21 cellular contexts compared by ENCODE assay signal in the genomic region with DNA sequence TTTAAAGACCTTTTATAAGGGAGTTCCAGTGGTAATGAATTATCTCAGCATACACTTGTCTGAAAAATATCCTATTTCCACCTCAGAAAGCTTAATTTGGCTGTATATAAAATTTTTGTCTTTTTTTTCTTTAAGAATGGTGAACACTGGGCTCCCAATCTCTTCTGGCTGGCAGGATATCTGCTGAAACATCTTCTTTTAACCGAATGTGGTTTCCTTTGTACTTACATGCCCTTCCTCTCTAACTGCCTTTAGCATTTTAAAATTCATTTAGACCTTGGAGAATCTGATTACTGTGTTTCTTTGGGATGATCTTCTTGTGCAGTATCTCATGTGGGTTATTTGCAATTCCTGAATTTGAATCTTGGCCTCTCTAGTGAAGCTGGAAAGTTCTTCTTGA.
"Had no signal": no experiment of that assay in that cellular context is flagged by ENCODE, and none has a peak within 500 bp of the region (broad histone marks: within the 10 kb centered on the region; RNA-seq: fewer than 3 reads in every experiment).

No MANE protein-coding gene starts in this region.

- ATAC-seq: activated T-cell treated with anti-CD3 and anti-CD28 coated beads, Interleukin-2, amount 50 U/mL, for 4 hours; left colon; pancreas; right cardiac atrium had no signal

- H3K4me3 Mint-ChIP-seq: activated B cell treated with CpG ODN at 0.5 μM for 24 hours; activated naive CD8-positive, alpha-beta T cell treated with anti-CD3 and anti-CD28 coated beads for 36 hours; activated T-cell treated with anti-CD3 and anti-CD28 coated beads, Interleukin-2, amount 50 U/mL, for 4 hours; memory B cell; nephron progenitor cell; type B pancreatic cell had no signal

- DNase-seq: activated B cell treated with CpG ODN at 0.5 μM for 24 hours; activated CD4-positive, alpha-beta T cell treated with anti-CD3 and anti-CD28 coated beads for 4 hours; activated CD8-positive, alpha-beta memory T cell treated with anti-CD3 and anti-CD28 coated beads, Interleukin-2, amount 50 U/mL, for 4 hours; activated naive CD4-positive, alpha-beta T cell treated with Interleukin-2 at 50 U/mL for 16 hours; activated naive CD8-positive, alpha-beta T cell treated with anti-CD3 and anti-CD28 coated beads for 36 hours; activated T-cell treated with anti-CD3 and anti-CD28 coated beads, Interleukin-2, amount 50 U/mL, for 4 hours; cerebellar nuclear complex; head of caudate nucleus; islet precursor cell; left colon; nephron progenitor cell; pancreas; right cardiac atrium; stimulated activated CD4-positive, alpha-beta T cell treated with anti-CD3 and anti-CD28 coated beads, Interleukin-4, amount 100 ng/mL, for 24 hours; stimulated activated naive CD4-positive, alpha-beta T cell treated with Interleukin-2 at 50 U/mL for 16 hours had no signal

- H3K36me3 Mint-ChIP-seq: activated naive CD8-positive, alpha-beta T cell treated with anti-CD3 and anti-CD28 coated beads for 36 hours; memory B cell; type B pancreatic cell had no signal

- H3K27me3 Mint-ChIP-seq: activated B cell treated with CpG ODN at 0.5 μM for 24 hours; activated naive CD8-positive, alpha-beta T cell treated with anti-CD3 and anti-CD28 coated beads for 36 hours; memory B cell; type B pancreatic cell had no signal

- H3K36me3 ChIP-seq: esophagus muscularis mucosa, pancreas, thoracic aorta, vagina had no signal

- H3K4me1 Mint-ChIP-seq: activated B cell treated with CpG ODN at 0.5 μM for 24 hours, memory B cell, nephron progenitor cell had no signal

- H3K27ac Mint-ChIP-seq: activated B cell treated with CpG ODN at 0.5 μM for 24 hours; activated naive CD8-positive, alpha-beta T cell treated with anti-CD3 and anti-CD28 coated beads for 36 hours; memory B cell; nephron progenitor cell; type B pancreatic cell had no signal

- H3K27ac ChIP-seq: coronary artery, esophagus muscularis mucosa, pancreas, thoracic aorta, vagina had no signal

- H3K9me3 Mint-ChIP-seq: activated B cell treated with CpG ODN at 0.5 μM for 24 hours; activated T-cell treated with anti-CD3 and anti-CD28 coated beads, Interleukin-2, amount 50 U/mL, for 4 hours; nephron progenitor cell; type B pancreatic cell had no signal

- H3K9me3 ChIP-seq: esophagus muscularis mucosa, pancreas, thoracic aorta, vagina had no signal
